In the genomic region with DNA sequence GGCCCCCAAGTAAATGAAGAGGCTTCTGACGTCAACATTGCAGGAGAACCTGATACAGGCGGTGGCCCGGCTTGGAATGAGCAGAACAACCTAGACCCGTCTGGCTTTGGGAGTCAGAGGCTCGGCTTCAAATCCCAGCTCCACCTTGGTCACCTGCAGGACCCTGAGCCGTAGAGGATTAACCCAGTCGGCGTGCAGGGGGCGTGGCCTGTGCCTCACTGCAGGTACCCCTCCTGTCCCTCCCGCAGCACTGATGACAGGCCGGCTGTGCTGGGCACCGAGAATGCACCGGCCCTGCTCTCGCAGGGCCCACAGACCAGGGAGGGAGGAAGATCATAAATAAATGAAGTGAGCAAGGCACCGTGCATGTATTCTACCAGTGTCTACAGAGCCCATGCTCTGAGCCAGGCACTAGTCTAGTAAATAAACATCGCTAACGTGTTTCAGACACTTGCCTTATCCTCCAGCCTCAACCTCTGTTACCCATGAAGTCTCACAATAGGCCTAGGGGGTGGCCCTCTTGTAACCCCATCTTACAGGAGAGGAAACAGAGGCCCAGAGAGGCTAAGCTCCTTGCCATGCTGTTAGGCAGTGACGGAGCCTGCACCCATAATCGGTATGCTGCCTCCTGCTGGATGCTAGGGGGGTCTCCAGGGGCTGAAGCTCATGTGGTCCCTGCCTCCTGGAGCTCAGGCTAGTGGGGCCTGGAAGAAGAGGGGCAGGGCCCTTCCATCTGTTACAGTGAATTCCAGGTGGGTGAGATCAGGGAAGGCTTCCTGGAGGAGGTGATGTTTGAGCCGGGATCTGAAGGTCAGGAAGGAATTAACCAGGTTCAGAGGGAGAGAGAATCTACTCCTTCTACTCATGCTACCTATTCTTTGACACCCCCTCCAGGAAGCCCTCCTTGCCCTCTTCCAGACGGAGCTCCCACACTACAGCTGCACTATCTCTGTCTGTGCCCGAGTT, we compare ENCODE assay signal across 16 cellular contexts. TPM values are rescaled to one million over a fixed set of nuclear protein-coding genes. Genes with fewer than 3 reads are reported as not detected.
DNase-seq lines count a peak whose midpoint lies in the region; ATAC-seq and TF ChIP-seq lines count a peak whose summit lies in the region.
"Had no signal": no experiment of that assay in that cellular context is flagged by ENCODE, and none has a peak within 500 bp of the region (broad histone marks: within the 10 kb centered on the region; RNA-seq: fewer than 3 reads in every experiment).

No MANE protein-coding gene starts in this region.

- no peak overlapping the region for H3K27ac Mint-ChIP-seq in type B pancreatic cell
- H3K27ac Mint-ChIP-seq: activated CD4-positive, alpha-beta memory T cell treated with anti-CD3 and anti-CD28 coated beads, Interleukin-2, amount 10 ng/mL, durations not matched to agents 7 days and 5 days; activated naive CD4-positive, alpha-beta T cell treated with anti-CD3 and anti-CD28 coated beads, Interleukin-2, amount 50 U/mL, for 24 hours; natural killer cell had no signal

- H3K79me2 ChIP-seq in OCI-LY3 (ENCODE audit: low read length): no peaks in the 10 kb centered on the region

- peaks cover 30% of the 10 kb centered on the region for H3K27me3 ChIP-seq in OCI-LY3 (ENCODE audit: low read depth, low read length)
- H3K27me3 ChIP-seq in foreskin keratinocyte: peaks cover 15% of the 10 kb centered on the region
- H3K27me3 ChIP-seq in HAP-1 (ENCODE audit: low read depth): no peaks in the 10 kb centered on the region
- peaks cover 0 to 31% of the 10 kb centered on the region in 2 experiments for H3K27me3 ChIP-seq in mesenchymal stem cell (ENCODE audit: control insufficient read depth in 1 of 2, insufficient read depth in 1 of 2, low read length in 2 of 2)

- H3K36me3 ChIP-seq in OCI-LY3 (replicated peaks; ENCODE audit: low read depth, low read length) (no peaks in the 10 kb centered on the region), HAP-1 (replicated peaks) (no peaks in the 10 kb centered on the region), mesenchymal stem cell (ENCODE audit: control insufficient read depth in 1 of 2, insufficient read depth in 2 of 2, low read depth in 1 of 2, low read length in 2 of 2) (no peaks in the 10 kb centered on the region)

- in situ Hi-C loops in HAP-1 (cut with MboI; ENCODE audit: low sequenced_read_pairs): no loop called here

- H3K9me3 ChIP-seq in OCI-LY3 (ENCODE audit: insufficient read depth, low read length) (peaks cover 8% of the 10 kb centered on the region), HAP-1 (no peaks in the 10 kb centered on the region), mesenchymal stem cell (ENCODE audit: control insufficient read depth, low read length) (peaks cover 9% of the 10 kb centered on the region)

- no peak overlapping the region for H2BK12ac ChIP-seq in mesenchymal stem cell (ENCODE audit: low read length in 2 of 2)

- H2BK120ac ChIP-seq in mesenchymal stem cell (ENCODE audit: low read depth, low read length): no peak overlapping the region

- H3K4me3 ChIP-seq in OCI-LY3 (ENCODE audit: low read length): no peak overlapping the region
- H3K4me3 ChIP-seq in HAP-1: no peak overlapping the region
- no peak overlapping the region for H3K4me3 ChIP-seq in mesenchymal stem cell (ENCODE audit: insufficient read depth in 1 of 2, low read depth in 1 of 2, low read length in 2 of 2)

- H3K9me3 Mint-ChIP-seq in type B pancreatic cell: peaks cover 4% of the 10 kb centered on the region
- H3K9me3 Mint-ChIP-seq: activated naive CD4-positive, alpha-beta T cell treated with anti-CD3 and anti-CD28 coated beads, Interleukin-2, amount 50 U/mL, for 24 hours had no signal

- H4K8ac ChIP-seq in mesenchymal stem cell (ENCODE audit: low read length): no peak overlapping the region

- H3K4ac ChIP-seq in mesenchymal stem cell (ENCODE audit: low read depth in 1 of 2, low read length in 2 of 2): no peak overlapping the region

- peak; percentile 28 for TF ChIP-seq CTCF in OCI-LY3 (IDR thresholded peaks at IDR 0.05; ENCODE audit: low read depth, low read length)
- peak; percentile 17 for TF ChIP-seq CTCF in foreskin keratinocyte (conservative IDR thresholded peaks at IDR 0.05)
- peak; percentile 59 for TF ChIP-seq CTCF in type B pancreatic cell (conservative IDR thresholded peaks at IDR 0.05)

- no peaks in the 10 kb centered on the region for H4K20me1 ChIP-seq in OCI-LY3 (ENCODE audit: insufficient read depth, low read length)

- peak; percentile 43 for DNase-seq in activated effector memory CD4-positive, alpha-beta T cell treated with anti-CD3 and anti-CD28 coated beads, Interleukin-2, amount 50 U/mL, for 16 hours
- no peak for DNase-seq in activated effector memory CD4-positive, alpha-beta T cell treated with Interleukin-2 at 50 U/mL for 16 hours
- no peak for DNase-seq in foreskin keratinocyte
- DNase-seq in type B pancreatic cell (ENCODE audit: extremely low spot score, unreplicated experiment): no peak
- no peak for DNase-seq in HAP-1 (ENCODE audit: low spot score in 2 of 2)
- no peak for DNase-seq in germinal center (ENCODE audit: low spot score)
- no peak for DNase-seq in mesenchymal stem cell
- DNase-seq: activated CD4-positive, alpha-beta memory T cell treated with anti-CD3 and anti-CD28 coated beads, Interleukin-2, amount 10 ng/mL, durations not matched to agents 7 days and 5 days; DMS79; natural killer cell; NCI-H2171 treated with DMSO at 0.1 percent for 48 hours; stimulated activated CD4-positive, alpha-beta T cell treated with anti-CD3 and anti-CD28 coated beads, Interleukin-12 subunit alpha, Interleukin-12 subunit beta, amount 100 ng/mL, for 4 hours had no signal

- no peaks in the 10 kb centered on the region for H3K79me1 ChIP-seq in mesenchymal stem cell (replicated peaks; ENCODE audit: low read length, poor library complexity, severe bottlenecking)

- H2AFZ ChIP-seq in OCI-LY3 (ENCODE audit: low read depth, low read length) (no peak overlapping the region), mesenchymal stem cell (ENCODE audit: low read depth, low read length) (no peak overlapping the region)

- H2BK15ac ChIP-seq in mesenchymal stem cell (ENCODE audit: low read depth, poor library complexity, severe bottlenecking): no peak overlapping the region

- WGBS in mesenchymal stem cell: 73% methylated on average over 22 of the region's 22 CpGs

- H3K9ac ChIP-seq in OCI-LY3 (ENCODE audit: low read length) (no peak overlapping the region), mesenchymal stem cell (ENCODE audit: low read length) (no peak overlapping the region)
- H3K9ac ChIP-seq: KMS-11 had no signal

- no peak overlapping the region for H3K23ac ChIP-seq in mesenchymal stem cell (ENCODE audit: low read length in 2 of 2)

- H3K4me3 Mint-ChIP-seq in type B pancreatic cell: no peak overlapping the region
- H3K4me3 Mint-ChIP-seq: activated CD4-positive, alpha-beta memory T cell treated with anti-CD3 and anti-CD28 coated beads, Interleukin-2, amount 10 ng/mL, durations not matched to agents 7 days and 5 days; activated naive CD4-positive, alpha-beta T cell treated with anti-CD3 and anti-CD28 coated beads, Interleukin-2, amount 50 U/mL, for 24 hours; natural killer cell had no signal

- no peak overlapping the region for H2BK5ac ChIP-seq in mesenchymal stem cell (ENCODE audit: low read depth, low read length, poor library complexity, severe bottlenecking)

- H3K4me2 ChIP-seq in OCI-LY3 (ENCODE audit: low read length) (no peak overlapping the region), mesenchymal stem cell (ENCODE audit: low read length, poor library complexity, severe bottlenecking) (no peak overlapping the region)
- H3K4me2 ChIP-seq: KMS-11 had no signal

- H3K36me3 Mint-ChIP-seq in type B pancreatic cell: no peaks in the 10 kb centered on the region
- H3K36me3 Mint-ChIP-seq: activated naive CD4-positive, alpha-beta T cell treated with anti-CD3 and anti-CD28 coated beads, Interleukin-2, amount 50 U/mL, for 24 hours; natural killer cell had no signal

- H3K4me1 ChIP-seq in OCI-LY3 (ENCODE audit: low read length) (peaks cover 17% of the 10 kb centered on the region), foreskin keratinocyte (peaks cover 7% of the 10 kb centered on the region), HAP-1 (no peaks in the 10 kb centered on the region), mesenchymal stem cell (ENCODE audit: control insufficient read depth, insufficient read depth, low read depth, low read length) (peaks cover 23% of the 10 kb centered on the region)

- H3K14ac ChIP-seq in mesenchymal stem cell (ENCODE audit: low read length in 2 of 2): no peak overlapping the region

- H3K27ac ChIP-seq in OCI-LY3 (ENCODE audit: low read length) (no peak overlapping the region), foreskin keratinocyte (no peak overlapping the region), mesenchymal stem cell (ENCODE audit: low read length, poor library complexity, severe bottlenecking) (no peak overlapping the region)
- H3K27ac ChIP-seq: KMS-11 had no signal

- no peak overlapping the region for H2AK5ac ChIP-seq in mesenchymal stem cell (ENCODE audit: low read length, severe bottlenecking)

- no peak for ATAC-seq in foreskin keratinocyte
- ATAC-seq: natural killer cell, Panc1 had no signal

- no peaks in the 10 kb centered on the region for H3K27me3 Mint-ChIP-seq in type B pancreatic cell
- H3K27me3 Mint-ChIP-seq: activated CD4-positive, alpha-beta memory T cell treated with anti-CD3 and anti-CD28 coated beads, Interleukin-2, amount 10 ng/mL, durations not matched to agents 7 days and 5 days; activated naive CD4-positive, alpha-beta T cell treated with anti-CD3 and anti-CD28 coated beads, Interleukin-2, amount 50 U/mL, for 24 hours had no signal

- no peak overlapping the region for H3K18ac ChIP-seq in mesenchymal stem cell (ENCODE audit: low read depth in 1 of 2, low read length in 2 of 2)

- peaks cover 17% of the 10 kb centered on the region for H3K4me1 Mint-ChIP-seq in type B pancreatic cell (ENCODE audit: unreplicated experiment)
- H3K4me1 Mint-ChIP-seq: activated CD4-positive, alpha-beta memory T cell treated with anti-CD3 and anti-CD28 coated beads, Interleukin-2, amount 10 ng/mL, durations not matched to agents 7 days and 5 days; activated naive CD4-positive, alpha-beta T cell treated with anti-CD3 and anti-CD28 coated beads, Interleukin-2, amount 50 U/mL, for 24 hours; natural killer cell had no signal

- H4K91ac ChIP-seq in mesenchymal stem cell (ENCODE audit: low read length): no peak overlapping the region

RNA-seq across cellular contexts. Expression of a gene that starts 53.4 kb away (rescaled TPM):
- total RNA-seq in foreskin keratinocyte (10.8 and 13.3 TPM in 2 replicates), type B pancreatic cell (ENCODE audit: low replicate concordance) (43.6 and 44.6 TPM in 2 replicates)
- 3.7 and 4.1 TPM in 2 replicates for polyA plus RNA-seq in foreskin keratinocyte
- 10.6 TPM for polyA plus RNA-seq in mesenchymal stem cell (2013, experiment 1 of 2)
- polyA plus RNA-seq in mesenchymal stem cell (2013, experiment 2 of 2): 10.7 TPM
